Comparison of ENCODE assay signal across 14 cellular contexts in genomic region chr22:37768273-37768672, GRCh38. TPM values are rescaled to one million over a fixed set of nuclear protein-coding genes. Genes with fewer than 3 reads are reported as not detected.
DNase-seq lines count a peak whose midpoint lies in the region; ATAC-seq and TF ChIP-seq lines count a peak whose summit lies in the region.
"Had no signal": no experiment of that assay in that cellular context is flagged by ENCODE, and none has a peak within 500 bp of the region (broad histone marks: within the 10 kb centered on the region; RNA-seq: fewer than 3 reads in every experiment).

No MANE protein-coding gene starts in this region.

- H3K9me2 ChIP-seq in HCT116 (ENCODE audit: insufficient read depth), result no peaks in the 10 kb centered on the region

- BruUV-seq in HCT116 (replicated peaks; lab: Mats Ljungman, UMichigan), result no TSS peak

- DNase-seq in BJ (ENCODE audit: low read depth) (no peak), HCT116 (ENCODE audit: low read depth, low spot score) (no peak), astrocyte of the cerebellum (ENCODE audit: low read depth) (no peak), kidney epithelial cell (ENCODE audit: low read depth) (no peak), kidney glomerular epithelial cell (lab: John Stamatoyannopoulos, UW) (no peak), NCI-H146 (lab: John Stamatoyannopoulos, UW) (no peak)
- no peak for DNase-seq in activated CD8-positive, alpha-beta memory T cell treated with anti-CD3 and anti-CD28 coated beads for 24 hours
- no peak for DNase-seq in activated CD4-positive, alpha-beta memory T cell treated with anti-CD3 and anti-CD28 coated beads for 36 hours
- DNase-seq: CD4-positive, alpha-beta T cell; naive B cell; NCI-H446 treated with DMSO at 0.1 percent for 48 hours had no signal

- H3K4me1 ChIP-seq in HCT116 (ENCODE audit: control insufficient read depth in 1 of 2, insufficient read depth in 2 of 2, low read length in 2 of 2), result peaks cover 0 to 28% of the 10 kb centered on the region in 2 experiments; a peak in 1 of 4 replicates

- in situ Hi-C loops in astrocyte of the cerebellum (cut with HindIII; ENCODE audit: low sequenced_read_pairs), result no loop called here

- RAD21 ChIA-PET in HCT116 (lab: Charles Lee; ENCODE audit: low non-redundant PET in 1 of 2, low total read pairs in 2 of 2, uncharacterized antibody in 2 of 2, unreplicated experiment in 2 of 2), result no interaction called here

- no peaks in the 10 kb centered on the region; the same call in 1 of the 2 replicates for H3K79me2 ChIP-seq in HCT116 (ENCODE audit: insufficient read depth, low read length)

- no peak overlapping the region for H3K27ac Mint-ChIP-seq in activated CD4-positive, alpha-beta memory T cell treated with anti-CD3 and anti-CD28 coated beads for 36 hours
- H3K27ac Mint-ChIP-seq: activated T-helper 1 cell treated with anti-CD3 and anti-CD28 coated beads, Interleukin-12 subunit alpha, Interleukin-12 subunit beta, Interleukin-2, Interleukin-4 antibody, amounts not matched to agents 30 ng/mL and 10 ng/mL and 1 ng/mL, durations not matched to agents 14 hours and 24 hours and 36 hours; CD4-positive, alpha-beta T cell had no signal

- H3K27me3 ChIP-seq in BJ (ENCODE audit: control insufficient read depth, insufficient read depth, low read length), result no peaks in the 10 kb centered on the region
- H3K27me3 ChIP-seq in HCT116 (ENCODE audit: insufficient read depth, low read length), result no peaks in the 10 kb centered on the region
- H3K27me3 ChIP-seq in kidney epithelial cell (ENCODE audit: control insufficient read depth, insufficient read depth, low read length), result no peaks in the 10 kb centered on the region

- H3K4me1 Mint-ChIP-seq in activated CD4-positive, alpha-beta memory T cell treated with anti-CD3 and anti-CD28 coated beads for 36 hours (ENCODE audit: low read depth), result no peaks in the 10 kb centered on the region

- intact Hi-C loops in HCT116 (cut with micrococcal nuclease), result no loop called here
- intact Hi-C loops in activated CD4-positive, alpha-beta memory T cell treated with anti-CD3 and anti-CD28 coated beads for 36 hours (cut with micrococcal nuclease), result no loop called here

- CTCF ChIA-PET in BJ (lab: Yijun Ruan, JAX) (interaction anchor here (1.0 to 1.6 kb wide), 4 partner anchors 9 to 16 kb away, joined by 3 to 5 read pairs (median 4); no protein-coding TSS in a partner anchor), HCT116 (lab: Charles Lee) (interaction anchor here (0.9 to 2.2 kb wide), 5 partner anchors 13 to 18 kb away, joined by 3 to 9 read pairs (median 3); no protein-coding TSS in a partner anchor)
- CTCF ChIA-PET in activated CD4-positive, alpha-beta memory T cell treated with anti-CD3 and anti-CD28 coated beads for 36 hours (lab: Charles Lee), result interaction anchor here (0.7 to 1.5 kb wide), 2 partner anchors 9 to 201 kb away, joined by 3 to 6 read pairs; no protein-coding TSS in a partner anchor

- H3K4me3 Mint-ChIP-seq in activated CD4-positive, alpha-beta memory T cell treated with anti-CD3 and anti-CD28 coated beads for 36 hours, result no peak overlapping the region
- H3K4me3 Mint-ChIP-seq: activated T-helper 1 cell treated with anti-CD3 and anti-CD28 coated beads, Interleukin-12 subunit alpha, Interleukin-12 subunit beta, Interleukin-2, Interleukin-4 antibody, amounts not matched to agents 30 ng/mL and 10 ng/mL and 1 ng/mL, durations not matched to agents 14 hours and 24 hours and 36 hours; CD4-positive, alpha-beta T cell had no signal

- H3K36me3 Mint-ChIP-seq in activated CD4-positive, alpha-beta memory T cell treated with anti-CD3 and anti-CD28 coated beads for 36 hours, result peaks cover 5% of the 10 kb centered on the region

- no peak overlapping the region for H3K4me2 ChIP-seq in HCT116 (ENCODE audit: low read length)

- H2AFZ ChIP-seq in HCT116 (ENCODE audit: low read depth, low read length, poor library complexity, severe bottlenecking), result no peak overlapping the region

- H4K20me1 ChIP-seq in HCT116 (ENCODE audit: insufficient read depth), result no peaks in the 10 kb centered on the region

- no peak overlapping the region for H3K4me3 ChIP-seq in BJ (ENCODE audit: low read depth, low read length)
- H3K4me3 ChIP-seq in HCT116 (replicated peaks in 1 of 2; ENCODE audit: low read depth in 1 of 2, low read length in 2 of 2), result no peak overlapping the region
- H3K4me3 ChIP-seq in astrocyte of the cerebellum (ENCODE audit: low read depth, low read length), result no peak overlapping the region
- H3K4me3 ChIP-seq in kidney epithelial cell (ENCODE audit: low read depth, low read length), result no peak overlapping the region
- H3K4me3 ChIP-seq: skin epidermis had no signal

- TF ChIP-seq RAD21 in HCT116 (IDR thresholded peaks at IDR 0.05; ENCODE audit: low read depth), result peak; percentile 11; the same call in 1 of the 2 replicates

- no peak overlapping the region for H3K27ac ChIP-seq in HCT116 (ENCODE audit: low read depth, low read length)
- H3K27ac ChIP-seq: skin epidermis had no signal

- TF ChIP-seq POLR2A in HCT116 (IDR thresholded peaks at IDR 0.05; ENCODE audit: borderline replicate concordance, extremely low read depth, insufficient read depth, insufficient read length), result no peak

- peaks cover 48% of the 10 kb centered on the region for H3K36me3 ChIP-seq in BJ (ENCODE audit: control insufficient read depth, insufficient read depth, low read length)
- peaks cover 31 to 63% of the 10 kb centered on the region in 2 experiments for H3K36me3 ChIP-seq in HCT116 (ENCODE audit: control insufficient read depth in 1 of 2, insufficient read depth in 2 of 2, low read length in 2 of 2)
- H3K36me3 ChIP-seq in kidney epithelial cell (ENCODE audit: control insufficient read depth, insufficient read depth, low read length), result peaks cover 9% of the 10 kb centered on the region

- no peaks in the 10 kb centered on the region for H3K9me3 Mint-ChIP-seq in activated CD4-positive, alpha-beta memory T cell treated with anti-CD3 and anti-CD28 coated beads for 36 hours
- H3K9me3 Mint-ChIP-seq: activated T-helper 1 cell treated with anti-CD3 and anti-CD28 coated beads, Interleukin-12 subunit alpha, Interleukin-12 subunit beta, Interleukin-2, Interleukin-4 antibody, amounts not matched to agents 30 ng/mL and 10 ng/mL and 1 ng/mL, durations not matched to agents 14 hours and 24 hours and 36 hours; CD4-positive, alpha-beta T cell; naive B cell had no signal

- TF ChIP-seq CTCF in BJ (IDR thresholded peaks at IDR 0.05; ENCODE audit: insufficient read depth, low read depth, low read length) (peak; percentile 22; the same call in 1 of the 2 replicates), HCT116 (IDR thresholded peaks at IDR 0.05 in 2 of 3, conservative IDR thresholded peaks at IDR 0.05 in 1 of 3; ENCODE audit: borderline replicate concordance in 1 of 3, insufficient read depth in 1 of 3, low read depth in 2 of 3, low read length in 2 of 3) (peak in 2 of 3 experiments; percentile 59 to 60; a peak in 4 of 6 replicates), astrocyte of the cerebellum (IDR thresholded peaks at IDR 0.05; ENCODE audit: low read depth, low read length, missing control alignments) (peak; percentile 41), kidney epithelial cell (IDR thresholded peaks at IDR 0.05; ENCODE audit: insufficient read depth, low read length, poor library complexity, severe bottlenecking) (peak; percentile 28)

- ATAC-seq in HCT116, result peak; percentile 72

- POLR2A ChIA-PET in BJ (lab: Charles Lee), result no interaction called here
- POLR2A ChIA-PET in HCT116 (lab: Charles Lee), result interaction anchor here (1.7 kb wide), 1 partner anchor 9 kb away, joined by 5 read pairs; no protein-coding TSS in a partner anchor
- POLR2A ChIA-PET in activated CD4-positive, alpha-beta memory T cell treated with anti-CD3 and anti-CD28 coated beads for 36 hours (lab: Charles Lee), result no interaction called here

- no peaks in the 10 kb centered on the region for H3K9me3 ChIP-seq in HCT116 (ENCODE audit: control insufficient read depth in 1 of 2, insufficient read depth in 1 of 2, low read depth in 1 of 2, low read length in 2 of 2)

- no peaks in the 10 kb centered on the region for H3K27me3 Mint-ChIP-seq in activated CD4-positive, alpha-beta memory T cell treated with anti-CD3 and anti-CD28 coated beads for 36 hours
- H3K27me3 Mint-ChIP-seq: CD4-positive, alpha-beta T cell; naive B cell had no signal

- no peak overlapping the region for H3K9ac ChIP-seq in HCT116 (ENCODE audit: low read length)

TF ChIP-seq in HCT116, 20 proteins besides CTCF, POLR2A, EP300 and RAD21 (continues in another document):
- TF ChIP-seq ELF1 (IDR thresholded peaks at IDR 0.05; ENCODE audit: borderline replicate concordance, low read depth), result no peak

RNA-seq across cellular contexts. Expression of gene GCAT, which starts 39.5 kb away (rescaled TPM):
- 12.6 and 24.9 TPM in 2 replicates for polyA plus RNA-seq in BJ (2011; rRNA removed)
- 13.6 and 17.3 TPM in 2 replicates for polyA minus RNA-seq in BJ (2011; rRNA and poly(A)+ RNA removed)
- total RNA-seq in HCT116 (2021; ENCODE audit: unreplicated experiment) (88.7 TPM), kidney epithelial cell (35.7 and 37.4 TPM in 2 replicates)
- 92.9 and 111 TPM in 2 replicates for polyA plus RNA-seq in HCT116 (2012)
- 10 to 100 TPM; 21.8 TPM for total RNA-seq in activated CD4-positive, alpha-beta memory T cell treated with anti-CD3 and anti-CD28 coated beads for 36 hours

RNA-seq across cellular contexts. Expression of gene GALR3, which starts 54.9 kb away (rescaled TPM):
- polyA plus RNA-seq in BJ (2011; rRNA removed), result not detected in 2 replicates
- polyA minus RNA-seq in BJ (2011; rRNA and poly(A)+ RNA removed), result not detected in 2 replicates
- total RNA-seq in HCT116 (2021; ENCODE audit: unreplicated experiment), result 0.32 TPM
- 0.12 TPM in 1 of 2 replicates, not detected in the other for polyA plus RNA-seq in HCT116 (2012)
- not detected in 2 replicates for total RNA-seq in kidney epithelial cell
- under 1 TPM in 1 of 2 experiments, not detected in 1; 0.19 TPM for total RNA-seq in activated CD4-positive, alpha-beta memory T cell treated with anti-CD3 and anti-CD28 coated beads for 36 hours
- total RNA-seq: activated T-helper 1 cell treated with anti-CD3 and anti-CD28 coated beads, Interleukin-12 subunit alpha, Interleukin-12 subunit beta, Interleukin-2, Interleukin-4 antibody, amounts not matched to agents 30 ng/mL and 10 ng/mL and 1 ng/mL, durations not matched to agents 14 hours and 24 hours and 36 hours; CD4-positive, alpha-beta T cell; M059J had no signal
